ENCODE assay signal across 21 cellular contexts in genomic region chr1:178633068-178633467, GRCh38.
DNase-seq lines count a peak whose midpoint lies in the region; ATAC-seq and TF ChIP-seq lines count a peak whose summit lies in the region.
"Had no signal": no experiment of that assay in that cellular context is flagged by ENCODE, and none has a peak within 500 bp of the region (broad histone marks: within the 10 kb centered on the region; RNA-seq: fewer than 3 reads in every experiment).

No MANE protein-coding gene starts in this region.

- H2AK5ac ChIP-seq in trophoblast cell (ENCODE audit: low read length), result no peak overlapping the region

- H4K8ac ChIP-seq in trophoblast cell (ENCODE audit: low read depth, low read length), result no peak overlapping the region

- no peak overlapping the region for H3K4ac ChIP-seq in trophoblast cell (ENCODE audit: low read depth, low read length)

- H3K9me3 Mint-ChIP-seq in WTC11, result no peaks in the 10 kb centered on the region
- H3K9me3 Mint-ChIP-seq: activated CD4-positive, alpha-beta T cell treated with anti-CD3 and anti-CD28 coated beads, Interleukin-2, amount 10 ng/mL, durations not matched to agents 7 days and 5 days; CD8-positive, alpha-beta T cell had no signal

- H3K27ac Mint-ChIP-seq in WTC11, result no peak overlapping the region
- H3K27ac Mint-ChIP-seq: activated CD4-positive, alpha-beta T cell treated with anti-CD3 and anti-CD28 coated beads, Interleukin-2, amount 10 ng/mL, durations not matched to agents 7 days and 5 days; CD8-positive, alpha-beta T cell had no signal

- peaks cover 19% of the 10 kb centered on the region for H3K4me1 Mint-ChIP-seq in WTC11
- H3K4me1 Mint-ChIP-seq: activated CD4-positive, alpha-beta T cell treated with anti-CD3 and anti-CD28 coated beads, Interleukin-2, amount 10 ng/mL, durations not matched to agents 7 days and 5 days; naive thymus-derived CD4-positive, alpha-beta T cell had no signal

- H2BK120ac ChIP-seq in trophoblast cell (ENCODE audit: insufficient read depth, low read length, poor library complexity), result no peak overlapping the region

- TF ChIP-seq POLR2A in esophagus squamous epithelium (IDR thresholded peaks at IDR 0.05), result no peak

- no peak overlapping the region for H3K4me3 Mint-ChIP-seq in WTC11
- H3K4me3 Mint-ChIP-seq: activated CD4-positive, alpha-beta T cell treated with anti-CD3 and anti-CD28 coated beads, Interleukin-2, amount 10 ng/mL, durations not matched to agents 7 days and 5 days; CD8-positive, alpha-beta T cell; naive thymus-derived CD4-positive, alpha-beta T cell had no signal

- H3K27me3 Mint-ChIP-seq in WTC11 (ENCODE audit: low read depth), result no peaks in the 10 kb centered on the region
- H3K27me3 Mint-ChIP-seq: activated CD4-positive, alpha-beta T cell treated with anti-CD3 and anti-CD28 coated beads, Interleukin-2, amount 10 ng/mL, durations not matched to agents 7 days and 5 days; naive thymus-derived CD4-positive, alpha-beta T cell had no signal

- 48 to 78% methylated on average over 3 to 4 of the region's 4 CpGs for WGBS in esophagus squamous epithelium, 2 donors
- no CpG with 5 or more reads among the region's 4 CpGs for WGBS in trophoblast cell (ENCODE audit: extremely low coverage, insufficient coverage, insufficient read length)

- no peak overlapping the region for H3K9ac ChIP-seq in trophoblast cell (ENCODE audit: low read length)

- no peak for TF ChIP-seq CTCF in RWPE1 (conservative IDR thresholded peaks at IDR 0.05; ENCODE audit: low read depth)
- no peak for TF ChIP-seq CTCF in esophagus squamous epithelium (IDR thresholded peaks at IDR 0.05)
- no peak for TF ChIP-seq CTCF in WTC11 (IDR thresholded peaks at IDR 0.05)

- H2BK5ac ChIP-seq in trophoblast cell (ENCODE audit: low read depth, low read length, poor library complexity), result no peak overlapping the region

- H2BK12ac ChIP-seq in trophoblast cell (ENCODE audit: low read length), result no peak overlapping the region

- H3K9me3 ChIP-seq in esophagus squamous epithelium, result no peaks in the 10 kb centered on the region
- no peaks in the 10 kb centered on the region for H3K9me3 ChIP-seq in trophoblast cell (ENCODE audit: insufficient read depth, low read depth, low read length)
- H3K9me3 ChIP-seq: gastroesophageal sphincter, right atrium auricular region, stomach had no signal

- no peak overlapping the region for H4K12ac ChIP-seq in trophoblast cell (ENCODE audit: low read depth, low read length)

- no peak overlapping the region for H3K14ac ChIP-seq in trophoblast cell (ENCODE audit: low read length)

- H3K27ac ChIP-seq in RWPE1 (no peak overlapping the region), esophagus squamous epithelium (peak overlapping the region; percentile 45 to 65 (median 56)), trophoblast cell (ENCODE audit: low read depth, low read length) (peak overlapping the region; percentile 12)
- H3K27ac ChIP-seq: right atrium auricular region had no signal

- H4K91ac ChIP-seq in trophoblast cell (ENCODE audit: low read depth, low read length), result no peak overlapping the region

- H2AFZ ChIP-seq in trophoblast cell (ENCODE audit: insufficient read depth, low read length, poor library complexity), result no peak overlapping the region

- ATAC-seq in GM21737 (IDR thresholded peaks at IDR 0.05; ENCODE audit: unreplicated experiment) (no peak), HG02981 (IDR thresholded peaks at IDR 0.05; ENCODE audit: unreplicated experiment) (no peak), WTC11 (no peak)
- ATAC-seq: CD8-positive, alpha-beta T cell; gastroesophageal sphincter; naive thymus-derived CD4-positive, alpha-beta T cell had no signal

- intact Hi-C loops in esophagus squamous epithelium (cut with DNase I), result no loop called here

- no peak overlapping the region for H3K18ac ChIP-seq in trophoblast cell (ENCODE audit: low read length)

- DNase-seq in EL (peak; percentile 86), RWPE1 (ENCODE audit: low spot score) (peak; percentile 85), esophagus squamous epithelium (lab: John Stamatoyannopoulos, UW) (no peak), trophoblast cell (peak; percentile 55 to 81), WTC11 (ENCODE audit: low spot score) (no peak)
- no peak for DNase-seq in stimulated activated CD4-positive, alpha-beta T cell treated with anti-CD3 and anti-CD28 coated beads, Interleukin-4, amount 100 ng/mL, for 24 hours
- DNase-seq: activated CD4-positive, alpha-beta T cell treated with anti-CD3 and anti-CD28 coated beads, Interleukin-2, amount 10 ng/mL, durations not matched to agents 7 days and 5 days; activated T-cell treated with anti-CD3 and anti-CD28 coated beads, Interleukin-2, amount 50 U/mL, for 48 hours; amygdala; CD8-positive, alpha-beta T cell; GDM1; GOT3; kidney; naive thymus-derived CD4-positive, alpha-beta T cell; NCI-H1092 treated with DMSO at 0.1 percent for 48 hours; NCI-H345; stomach had no signal

- no peaks in the 10 kb centered on the region for H3K36me3 Mint-ChIP-seq in WTC11
- H3K36me3 Mint-ChIP-seq: CD8-positive, alpha-beta T cell had no signal

- peaks cover 0 to 33% (median 3%) of the 10 kb centered on the region in 3 donors for H3K4me1 ChIP-seq in esophagus squamous epithelium
- H3K4me1 ChIP-seq in trophoblast cell (ENCODE audit: control insufficient read depth in 1 of 2, insufficient read depth in 2 of 2, low read length in 2 of 2), result peaks cover 7 to 17% of the 10 kb centered on the region in 2 experiments
- H3K4me1 ChIP-seq: right atrium auricular region, stomach had no signal

- H3K23ac ChIP-seq in trophoblast cell (ENCODE audit: low read length), result no peak overlapping the region

- H3K36me3 ChIP-seq in esophagus squamous epithelium (no peaks in the 10 kb centered on the region), trophoblast cell (ENCODE audit: control insufficient read depth in 1 of 2, insufficient read depth in 2 of 2, low read length in 2 of 2) (no peaks in the 10 kb centered on the region)
- H3K36me3 ChIP-seq: gastroesophageal sphincter, right atrium auricular region, stomach had no signal

- POLR2A ChIA-PET in RWPE1 (lab: Yijun Ruan, JAX; ENCODE audit: low non-redundant PET) (no interaction called here), WTC11 (lab: Charles Lee) (interaction anchor here (0.6 kb wide), 1 partner anchor 523 kb away, joined by 3 read pairs; no protein-coding TSS in a partner anchor)

- H3K4me3 ChIP-seq in esophagus squamous epithelium (no peak overlapping the region), trophoblast cell (ENCODE audit: low read depth, low read length) (no peak overlapping the region)
- H3K4me3 ChIP-seq: gastroesophageal sphincter, right atrium auricular region, stomach had no signal

- no peaks in the 10 kb centered on the region for H3K27me3 ChIP-seq in esophagus squamous epithelium
- H3K27me3 ChIP-seq in trophoblast cell (ENCODE audit: insufficient read depth, low read length), result no peaks in the 10 kb centered on the region
- H3K27me3 ChIP-seq: gastroesophageal sphincter, right atrium auricular region, stomach had no signal

- no peak overlapping the region for H3K4me2 ChIP-seq in trophoblast cell (ENCODE audit: low read length)

- H3K79me1 ChIP-seq in trophoblast cell (ENCODE audit: low read length), result peaks cover 7% of the 10 kb centered on the region

- H3K79me2 ChIP-seq in trophoblast cell (ENCODE audit: control insufficient read depth, insufficient read depth, low read length, poor library complexity), result no peaks in the 10 kb centered on the region

- CTCF ChIA-PET in RWPE1 (lab: Yijun Ruan, JAX), result interaction anchor here (0.5 to 0.6 kb wide), 2 partner anchors 90 to 666 kb away, joined by 3 read pairs; no protein-coding TSS in a partner anchor
- CTCF ChIA-PET in WTC11 (lab: Charles Lee), result interaction anchor here (1.0 kb wide), 1 partner anchor 369 kb away, joined by 4 read pairs; no protein-coding TSS in a partner anchor

TF ChIP-seq in WTC11, 78 proteins besides CTCF, POLR2A, EP300 and RAD21:
- TF ChIP-seq CBFB (CRISPR knock-in tag; IDR thresholded peaks at IDR 0.05; ENCODE audit: low read depth) (no peak), FOXP1 (CRISPR knock-in tag; IDR thresholded peaks at IDR 0.05; ENCODE audit: borderline replicate concordance) (no peak), JUN (CRISPR knock-in tag; IDR thresholded peaks at IDR 0.05) (no peak), ZNF263 (CRISPR knock-in tag; IDR thresholded peaks at IDR 0.05; ENCODE audit: low read depth) (no peak), MXD4 (CRISPR knock-in tag; IDR thresholded peaks at IDR 0.05; ENCODE audit: borderline replicate concordance) (no peak), ZBTB21 (CRISPR knock-in tag; IDR thresholded peaks at IDR 0.05; ENCODE audit: borderline replicate concordance) (no peak), ZNF425 (CRISPR knock-in tag; conservative IDR thresholded peaks at IDR 0.05) (no peak)

Comparison
In these comparisons a context has a peak if more than half of its experiments do, and no peak if none do; other contexts are left out.
1. DNase-seq: peak in EL (single experiment), RWPE1 (single experiment) and trophoblast cell (2 of 2); none in esophagus squamous epithelium (single experiment), stimulated activated CD4-positive, alpha-beta T cell treated with anti-CD3 and anti-CD28 coated beads, Interleukin-4, amount 100 ng/mL, for 24 hours (single experiment) and WTC11 (single experiment).